8 cellular contexts compared by ENCODE assay signal in the genomic region with DNA sequence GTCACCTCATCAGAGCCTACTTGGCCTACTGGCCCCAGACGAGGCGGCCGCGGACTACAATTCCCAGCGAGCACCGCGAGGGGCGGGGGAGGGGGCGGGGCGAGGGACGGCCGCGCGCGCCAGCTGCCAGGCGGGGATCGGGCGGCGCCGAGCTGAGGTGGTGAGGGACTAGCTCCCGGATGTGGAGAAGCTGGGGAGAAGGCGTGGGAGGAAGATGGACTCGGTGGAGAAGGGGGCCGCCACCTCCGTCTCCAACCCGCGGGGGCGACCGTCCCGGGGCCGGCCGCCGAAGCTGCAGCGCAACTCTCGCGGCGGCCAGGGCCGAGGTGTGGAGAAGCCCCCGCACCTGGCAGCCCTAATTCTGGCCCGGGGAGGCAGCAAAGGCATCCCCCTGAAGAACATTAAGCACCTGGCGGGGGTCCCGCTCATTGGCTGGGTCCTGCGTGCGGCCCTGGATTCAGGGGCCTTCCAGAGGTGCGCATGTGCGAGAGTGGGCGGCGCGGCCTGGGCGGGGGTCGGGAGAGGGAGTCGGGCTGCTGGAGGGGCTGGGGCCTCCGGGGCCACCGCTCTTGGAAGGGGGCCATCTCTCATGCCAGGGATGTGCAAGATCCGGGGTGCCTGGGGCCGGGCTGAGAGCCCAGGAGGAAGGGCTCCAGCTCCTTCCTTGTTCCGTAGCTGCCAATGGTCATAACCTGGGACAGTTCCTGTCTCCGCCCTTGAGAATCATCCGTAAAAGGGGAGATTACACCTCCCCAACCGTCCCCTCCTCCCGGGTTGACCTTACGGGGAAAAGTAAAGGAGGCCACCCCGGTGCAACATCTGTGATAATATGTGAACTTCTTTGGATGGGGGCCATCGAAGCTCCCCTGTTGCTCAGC. TPM values are rescaled to one million over a fixed set of nuclear protein-coding genes. Genes with fewer than 3 reads are reported as not detected.
DNase-seq lines count a peak whose midpoint lies in the region; ATAC-seq and TF ChIP-seq lines count a peak whose summit lies in the region.

TSS of gene CMAS (plus strand) at position 129 of the 878 bp plus-strand sequence. CDS start at position 215, 86 bp downstream.

- H3K9me3 Mint-ChIP-seq in CD4-positive, alpha-beta T cell = no peaks in the 10 kb centered on the region
- H3K9me3 Mint-ChIP-seq in effector memory CD8-positive, alpha-beta T cell = no peaks in the 10 kb centered on the region

- H3K4me1 Mint-ChIP-seq in CD4-positive, alpha-beta T cell (ENCODE audit: low read depth) = peaks cover 54% of the 10 kb centered on the region
- H3K4me1 Mint-ChIP-seq in effector memory CD8-positive, alpha-beta T cell (ENCODE audit: low read depth in 2 of 2) = peaks cover 21 to 36% of the 10 kb centered on the region in 2 donors

- H2BK15ac ChIP-seq in mesenchymal stem cell (ENCODE audit: low read depth, poor library complexity, severe bottlenecking) = peak within 1 kb of the TSS; percentile 21

- CTCF ChIA-PET in CD4-positive, alpha-beta T cell (lab: Charles Lee) = interaction anchor here (1.1 to 2.5 kb wide), 2 partner anchors 11 to 348 kb away, joined by 4 to 8 read pairs; no protein-coding TSS in a partner anchor
- CTCF ChIA-PET in activated CD8-positive, alpha-beta memory T cell treated with anti-CD3 and anti-CD28 coated beads for 36 hours (lab: Charles Lee) = interaction anchor here (0.6 to 1.1 kb wide), 2 partner anchors 289 to 349 kb away, joined by 3 to 4 read pairs; no protein-coding TSS in a partner anchor

- H3K4ac ChIP-seq in mesenchymal stem cell (ENCODE audit: low read depth in 1 of 2, low read length in 2 of 2) = peak within 1 kb of the TSS; percentile 54 to 87

- H3K4me3 ChIP-seq in mesenchymal stem cell (ENCODE audit: insufficient read depth in 1 of 2, low read depth in 1 of 2, low read length in 2 of 2) = peak within 1 kb of the TSS; percentile 91 to 92

- no peak for TF ChIP-seq CTCF in CD4-positive, alpha-beta T cell (IDR thresholded peaks at IDR 0.05)

- no peak within 1 kb of the TSS for H2BK12ac ChIP-seq in mesenchymal stem cell (ENCODE audit: low read length in 2 of 2)

- peak within 1 kb of the TSS; percentile 87 for H3K9ac ChIP-seq in mesenchymal stem cell (ENCODE audit: low read length)

- no peak within 1 kb of the TSS for H2AK5ac ChIP-seq in mesenchymal stem cell (ENCODE audit: low read length, severe bottlenecking)

- peaks cover 12% of the 10 kb centered on the region for H3K36me3 Mint-ChIP-seq in CD4-positive, alpha-beta T cell (ENCODE audit: low read depth)
- no peaks in the 10 kb centered on the region for H3K36me3 Mint-ChIP-seq in effector memory CD8-positive, alpha-beta T cell (ENCODE audit: insufficient read depth)

- POLR2A ChIA-PET in CD4-positive, alpha-beta T cell (lab: Charles Lee) = interaction anchor here (0.8 to 2.0 kb wide), 17 partner anchors 9 to 609 kb away, joined by 3 to 11 read pairs (median 4); partner anchors contain the start of genes C2CD5, GOLT1B, LDHB and PYROXD1
- POLR2A ChIA-PET in activated CD8-positive, alpha-beta memory T cell treated with anti-CD3 and anti-CD28 coated beads for 36 hours (lab: Charles Lee) = interaction anchor here (0.5 to 0.9 kb wide), 3 partner anchors 15 to 289 kb away, joined by 3 read pairs; no protein-coding TSS in a partner anchor

- H3K9me3 ChIP-seq in CD4-positive, alpha-beta T cell (ENCODE audit: control insufficient read depth, low read length) = no peaks in the 10 kb centered on the region
- no peaks in the 10 kb centered on the region for H3K9me3 ChIP-seq in mesenchymal stem cell (ENCODE audit: control insufficient read depth, low read length)

- no peaks in the 10 kb centered on the region for H3K27me3 ChIP-seq in CD4-positive, alpha-beta T cell (ENCODE audit: control insufficient read depth, insufficient read depth, low read length)
- H3K27me3 ChIP-seq in mesenchymal stem cell (ENCODE audit: control insufficient read depth in 1 of 2, insufficient read depth in 1 of 2, low read length in 2 of 2) = no peaks in the 10 kb centered on the region

- peak within 1 kb of the TSS; percentile 89 for H3K27ac Mint-ChIP-seq in CD4-positive, alpha-beta T cell
- H3K27ac Mint-ChIP-seq in effector memory CD8-positive, alpha-beta T cell = peak within 1 kb of the TSS; percentile 79 to 88

- no peaks in the 10 kb centered on the region for H3K27me3 Mint-ChIP-seq in CD4-positive, alpha-beta T cell
- peaks cover 0 to 1% of the 10 kb centered on the region in 2 donors for H3K27me3 Mint-ChIP-seq in effector memory CD8-positive, alpha-beta T cell

- intact Hi-C loops in CD4-positive, alpha-beta T cell (cut with DNase I, micrococcal nuclease) = loop anchor here (2.0 to 10.0 kb wide), 6 partner anchors 442 to 609 kb away; partner anchors contain the start of genes GOLT1B (in 2 of the 2), RECQL (in 2 of the 2), C2CD5 (in 1 of the 2) and GYS2 (in 1 of the 2)

- H3K27ac ChIP-seq in CD4-positive, alpha-beta T cell (ENCODE audit: low read depth, low read length) = peak within 1 kb of the TSS; percentile 43
- H3K27ac ChIP-seq in mesenchymal stem cell (ENCODE audit: low read length, poor library complexity, severe bottlenecking) = peak within 1 kb of the TSS; percentile 56

- DNase-seq in CD4-positive, alpha-beta T cell = peak; percentile 62 to 83 (median 72)
- DNase-seq in NCI-H82 treated with DMSO at 0.1 percent for 48 hours (lab: John Stamatoyannopoulos, UW; ENCODE audit: unreplicated experiment) (peak; percentile 54), mesenchymal stem cell (peak; percentile 64)
- peak; percentile 53 to 60 (median 53) for DNase-seq in effector memory CD8-positive, alpha-beta T cell
- peak; percentile 63 for DNase-seq in stimulated activated CD8-positive, alpha-beta memory T cell treated with anti-CD3 and anti-CD28 coated beads, Interleukin-12 subunit alpha, Interleukin-12 subunit beta, amount 100 ng/mL, for 4 hours (ENCODE audit: low read depth)

- H3K4me1 ChIP-seq in mesenchymal stem cell (ENCODE audit: control insufficient read depth, insufficient read depth, low read depth, low read length) = no peaks in the 10 kb centered on the region

- H3K36me3 ChIP-seq in mesenchymal stem cell (ENCODE audit: control insufficient read depth in 1 of 2, insufficient read depth in 2 of 2, low read depth in 1 of 2, low read length in 2 of 2) = peaks cover 0 to 12% of the 10 kb centered on the region in 2 experiments

- H3K79me1 ChIP-seq in mesenchymal stem cell (replicated peaks; ENCODE audit: low read length, poor library complexity, severe bottlenecking) = peaks cover 11% of the 10 kb centered on the region

- peak within 1 kb of the TSS; percentile 84 for H4K91ac ChIP-seq in mesenchymal stem cell (ENCODE audit: low read length)

- H3K4me2 ChIP-seq in mesenchymal stem cell (ENCODE audit: low read length, poor library complexity, severe bottlenecking) = peak within 1 kb of the TSS; percentile 71

- peak within 1 kb of the TSS in 1 of 2 experiments; percentile 98 for H3K14ac ChIP-seq in mesenchymal stem cell (ENCODE audit: low read length in 2 of 2)

- H3K23ac ChIP-seq in mesenchymal stem cell (ENCODE audit: low read length in 2 of 2) = no peak within 1 kb of the TSS

- H2BK120ac ChIP-seq in mesenchymal stem cell (ENCODE audit: low read depth, low read length) = peak within 1 kb of the TSS; percentile 39

- peak within 1 kb of the TSS; percentile 60 for H2BK5ac ChIP-seq in mesenchymal stem cell (ENCODE audit: low read depth, low read length, poor library complexity, severe bottlenecking)

- H3K18ac ChIP-seq in mesenchymal stem cell (ENCODE audit: low read depth in 1 of 2, low read length in 2 of 2) = peak within 1 kb of the TSS; percentile 72 to 98

- H2AFZ ChIP-seq in mesenchymal stem cell (ENCODE audit: low read depth, low read length) = peak within 1 kb of the TSS; percentile 99

- peak within 1 kb of the TSS; percentile 78 for H4K8ac ChIP-seq in mesenchymal stem cell (ENCODE audit: low read length)

- peak within 1 kb of the TSS; percentile 97 for H3K4me3 Mint-ChIP-seq in CD4-positive, alpha-beta T cell
- peak within 1 kb of the TSS; percentile 89 to 91 for H3K4me3 Mint-ChIP-seq in effector memory CD8-positive, alpha-beta T cell

- peak; percentile 89 for ATAC-seq in CD4-positive, alpha-beta T cell (ENCODE audit: poor library complexity)
- ATAC-seq in GM19372 (IDR thresholded peaks at IDR 0.05; ENCODE audit: low read depth, unreplicated experiment) = peak; percentile 86
- peak; percentile 87 for ATAC-seq in HG03520 (IDR thresholded peaks at IDR 0.05; ENCODE audit: unreplicated experiment)
- ATAC-seq in effector memory CD8-positive, alpha-beta T cell (replicated peaks) = peak; percentile 87

- under 1% methylated on average over 53 of the region's 64 CpGs for WGBS in mesenchymal stem cell

RNA-seq across cellular contexts. Expression of gene CMAS, which starts in this region (rescaled TPM):
- total RNA-seq in CD4-positive, alpha-beta T cell = 1 to 10 TPM; 5.5 to 7.0 TPM
- total RNA-seq in activated CD8-positive, alpha-beta memory T cell treated with anti-CD3 and anti-CD28 coated beads for 36 hours = 10 to 100 TPM; 38.9 to 40.2 TPM
- polyA plus RNA-seq in mesenchymal stem cell (2013, experiment 1 of 2) = 24.0 TPM
- polyA plus RNA-seq in mesenchymal stem cell (2013, experiment 2 of 2) = 25.4 TPM

Comparison
In these comparisons a context has a peak if more than half of its experiments do, and no peak if none do; other contexts are left out.
1. Peak in every context shown above with its lines: DNase-seq, ATAC-seq, H3K4me3 ChIP-seq and H3K27ac ChIP-seq.
2. RNA of gene CMAS (total RNA-seq): 38.9 to 40.2 TPM in activated CD8-positive, alpha-beta memory T cell treated with anti-CD3 and anti-CD28 coated beads for 36 hours; 5.5 to 7.0 TPM in CD4-positive, alpha-beta T cell; every median in the first group is over 4 times any median in the second.